ENCODE assay signal across 27 cellular contexts in the genomic region with DNA sequence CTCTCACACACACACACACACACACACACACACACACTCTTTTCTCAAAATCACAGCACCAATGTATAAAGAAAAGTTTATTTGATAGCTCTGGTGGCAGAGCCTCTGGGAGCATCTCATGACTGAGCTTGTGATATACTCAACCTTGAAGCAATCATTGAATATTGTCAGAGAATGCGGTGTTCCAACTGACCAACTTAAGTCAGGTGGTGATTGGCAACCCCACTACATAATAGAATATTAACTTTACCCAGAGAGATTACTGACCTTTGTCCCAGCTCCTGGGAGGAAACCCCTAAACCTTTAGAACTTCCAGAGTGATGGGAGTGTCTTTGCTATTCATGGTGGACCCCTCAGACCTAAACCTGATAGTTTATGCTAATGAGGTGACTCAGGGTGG.
DNase-seq lines count a peak whose midpoint lies in the region; ATAC-seq, FAIRE-seq and TF ChIP-seq lines count a peak whose summit lies in the region.
"Had no signal": no experiment of that assay in that cellular context is flagged by ENCODE, and none has a peak within 500 bp of the region (broad histone marks: within the 10 kb centered on the region; RNA-seq: fewer than 3 reads in every experiment).

No MANE protein-coding gene starts in this region.

- H3K9ac ChIP-seq in kidney (ENCODE audit: low read length in 2 of 2) (no peak overlapping the region), neural progenitor cell (no peak overlapping the region)
- H3K9ac ChIP-seq: BLaER1 had no signal

- 95% methylated on average over 1 of the region's 1 CpG for WGBS in prostate gland

- H3K27me3 Mint-ChIP-seq in neural progenitor cell (ENCODE audit: insufficient read depth, low read depth), result peaks cover 2% of the 10 kb centered on the region
- H3K27me3 Mint-ChIP-seq: CD4-positive, CD25-positive, alpha-beta regulatory T cell had no signal

- H4K20me1 ChIP-seq in neural progenitor cell (ENCODE audit: low read depth), result no peaks in the 10 kb centered on the region
- H4K20me1 ChIP-seq: BLaER1 had no signal

- peak overlapping the region in 1 of 2 donors; percentile 32 for H3K4me3 ChIP-seq in kidney (ENCODE audit: low read length in 2 of 2)
- no peak overlapping the region for H3K4me3 ChIP-seq in neural progenitor cell
- H3K4me3 ChIP-seq in prostate gland, result no peak overlapping the region
- H3K4me3 ChIP-seq: BLaER1, GM12878 had no signal

- peaks cover 0 to 2% of the 10 kb centered on the region in 2 donors for H3K4me1 ChIP-seq in kidney (ENCODE audit: control insufficient read depth in 1 of 2, insufficient read depth in 1 of 2, low read depth in 1 of 2, low read length in 2 of 2)
- no peaks in the 10 kb centered on the region for H3K4me1 ChIP-seq in neural progenitor cell
- no peaks in the 10 kb centered on the region for H3K4me1 ChIP-seq in prostate gland (replicated peaks)
- H3K4me1 ChIP-seq: BE2C, BLaER1 had no signal

- no peak overlapping the region for H3K4me2 ChIP-seq in neural progenitor cell
- H3K4me2 ChIP-seq: BLaER1 had no signal

- no peak for ATAC-seq in GM19395 (IDR thresholded peaks at IDR 0.05; ENCODE audit: unreplicated experiment)
- ATAC-seq: GM12878 had no signal

- no peak overlapping the region for H2AFZ ChIP-seq in neural progenitor cell (replicated peaks)

- no peak overlapping the region for H3K4me3 Mint-ChIP-seq in neural progenitor cell
- H3K4me3 Mint-ChIP-seq: CD14-positive monocyte; CD4-positive, alpha-beta memory T cell; CD4-positive, CD25-positive, alpha-beta regulatory T cell; CD8-positive, alpha-beta memory T cell had no signal

- peak overlapping the region; percentile 26 to 40 for H3K27ac ChIP-seq in kidney (ENCODE audit: low read depth in 2 of 2, low read length in 2 of 2)
- H3K27ac ChIP-seq in neural progenitor cell, result no peak overlapping the region
- H3K27ac ChIP-seq in prostate gland, result no peak overlapping the region
- H3K27ac ChIP-seq: BLaER1 had no signal

- no peaks in the 10 kb centered on the region for H3F3A ChIP-seq in neural progenitor cell (ENCODE audit: low read depth)

- H3K9me3 ChIP-seq in kidney (ENCODE audit: control insufficient read depth in 1 of 2, low read length in 2 of 2), result no peaks in the 10 kb centered on the region
- H3K9me3 ChIP-seq in neural progenitor cell (ENCODE audit: low read depth), result no peaks in the 10 kb centered on the region
- H3K9me3 ChIP-seq in prostate gland, result no peaks in the 10 kb centered on the region
- H3K9me3 ChIP-seq: BE2C, BLaER1 had no signal

- H3K27me3 ChIP-seq in neural progenitor cell (no peaks in the 10 kb centered on the region), prostate gland (replicated peaks; ENCODE audit: insufficient read depth) (no peaks in the 10 kb centered on the region)
- H3K27me3 ChIP-seq: BE2C, BLaER1 had no signal

- FAIRE-seq in kidney (lab: Jason Lieb, UNC), result no peak
- FAIRE-seq: A204.1, GM12878, GM18507 had no signal

- peak overlapping the region; percentile 82 for H3K27ac Mint-ChIP-seq in neural progenitor cell
- H3K27ac Mint-ChIP-seq: CD14-positive monocyte; CD4-positive, alpha-beta memory T cell; CD4-positive, CD25-positive, alpha-beta regulatory T cell; CD8-positive, alpha-beta memory T cell had no signal

- DNase-seq in SK-MEL-5 (ENCODE audit: low read depth, low spot score) (peak; percentile 5), kidney (no peak), neural progenitor cell (ENCODE audit: low spot score) (no peak), prostate gland (ENCODE audit: low spot score) (no peak), NCI-H2081 (lab: John Stamatoyannopoulos, UW) (no peak)
- no peak for DNase-seq in activated CD8-positive, alpha-beta memory T cell treated with anti-CD3 and anti-CD28 coated beads, Interleukin-2, amount 50 U/mL, for 48 hours
- DNase-seq: 8988T; ACHN; BE2C; C1 segment of cervical spinal cord; CD4-positive, alpha-beta memory T cell; CD4-positive, CD25-positive, alpha-beta regulatory T cell; CD8-positive, alpha-beta memory T cell; COR-L47; DMS 273 treated with DMSO at 0.1 percent for 48 hours; DMS153; DMS53; DMS79; DND-41; EL; GDM1 had no signal

- H3K36me3 Mint-ChIP-seq in neural progenitor cell, result no peaks in the 10 kb centered on the region
- H3K36me3 Mint-ChIP-seq: CD14-positive monocyte; CD4-positive, alpha-beta memory T cell; CD4-positive, CD25-positive, alpha-beta regulatory T cell; CD8-positive, alpha-beta memory T cell had no signal

- in situ Hi-C loops in SK-MEL-5 (cut with HindIII; ENCODE audit: low pct_unique_long_range_greater_than_20kb, low sequenced_read_pairs), result no loop called here

- peaks cover 23% of the 10 kb centered on the region for H3K4me1 Mint-ChIP-seq in neural progenitor cell
- H3K4me1 Mint-ChIP-seq: CD14-positive monocyte; CD4-positive, alpha-beta memory T cell; CD4-positive, CD25-positive, alpha-beta regulatory T cell; CD8-positive, alpha-beta memory T cell had no signal

- peaks cover 4% of the 10 kb centered on the region for H3K9me3 Mint-ChIP-seq in neural progenitor cell
- H3K9me3 Mint-ChIP-seq: CD4-positive, alpha-beta memory T cell; CD8-positive, alpha-beta memory T cell had no signal

- TF ChIP-seq POLR2A in prostate gland (IDR thresholded peaks at IDR 0.05), result no peak

- intact Hi-C loops in kidney (cut with DNase I), result no loop called here
- intact Hi-C loops in prostate gland (cut with DNase I), result no loop called here

- no peak for TF ChIP-seq CTCF in kidney (IDR thresholded peaks at IDR 0.05; ENCODE audit: borderline replicate concordance, extremely low read depth, insufficient read depth)
- TF ChIP-seq CTCF in neural progenitor cell (IDR thresholded peaks at IDR 0.05), result no peak
- TF ChIP-seq CTCF in prostate gland (IDR thresholded peaks at IDR 0.05), result no peak

- no peaks in the 10 kb centered on the region for H3K79me2 ChIP-seq in neural progenitor cell (ENCODE audit: low read depth)

- H3K36me3 ChIP-seq in kidney (ENCODE audit: control insufficient read depth in 1 of 2, insufficient read depth in 2 of 2, low read length in 2 of 2) (no peaks in the 10 kb centered on the region), neural progenitor cell (no peaks in the 10 kb centered on the region), prostate gland (no peaks in the 10 kb centered on the region)
- H3K36me3 ChIP-seq: BE2C, BLaER1 had no signal

Comparison
In these comparisons a context has a peak if more than half of its experiments do, and no peak if none do; other contexts are left out.
1. H3K27ac ChIP-seq: peak in kidney (2 of 2); none in neural progenitor cell (single experiment) and prostate gland (0 of 2).